ENCODE assay signal across 7 cellular contexts in the genomic region with DNA sequence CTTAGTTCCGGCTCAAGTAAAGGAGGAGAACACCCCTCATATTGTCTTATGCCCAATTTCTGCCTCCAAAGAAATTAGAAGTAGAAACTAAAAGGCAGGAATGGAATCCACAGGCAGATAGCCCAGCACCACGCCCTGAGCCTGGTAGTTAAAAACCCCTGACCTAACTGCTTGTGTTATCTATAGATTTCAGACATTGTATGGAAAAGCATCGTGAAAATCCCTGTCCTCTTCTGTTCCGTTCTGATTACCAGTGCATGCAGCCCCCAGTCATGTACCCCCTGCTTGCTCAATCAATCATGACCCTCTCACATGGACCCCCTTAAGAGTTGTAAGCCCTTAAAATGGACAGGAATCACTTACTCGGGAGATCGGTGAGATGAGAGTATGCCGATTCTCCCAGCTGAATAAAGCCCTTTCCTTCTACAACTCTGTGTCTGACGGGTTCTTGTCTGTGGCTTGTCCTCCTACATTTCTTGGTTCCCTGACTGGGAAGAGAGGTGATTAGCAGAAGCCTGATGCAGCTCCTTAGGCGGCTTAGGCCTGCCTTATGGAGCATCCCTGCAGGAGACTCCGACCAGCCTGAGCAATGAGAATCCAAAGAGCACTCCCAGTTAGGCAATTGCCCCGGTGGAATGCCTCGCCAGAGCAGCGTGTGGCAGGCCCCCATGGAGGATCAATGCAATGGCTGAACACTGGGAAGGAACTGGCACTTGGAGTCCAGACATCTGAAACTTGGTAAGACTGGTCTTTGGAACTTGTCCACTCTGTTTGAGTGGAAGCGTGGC.
"Had no signal": no experiment of that assay in that cellular context is flagged by ENCODE, and none has a peak within 500 bp of the region (broad histone marks: within the 10 kb centered on the region; RNA-seq: fewer than 3 reads in every experiment).

No MANE protein-coding gene starts in this region.

- H3K4me2 ChIP-seq: GM23338 had no signal

- H2AFZ ChIP-seq: GM23338 had no signal

- H3K4me3 ChIP-seq: GM23338 had no signal

- ATAC-seq: GM23338, HepG2 had no signal

- FAIRE-seq: H1, H54, HepG2 had no signal

- DNase-seq: H9, HCEC 1CT had no signal

- H3K27ac ChIP-seq: HL-60 had no signal
